Comparison of ENCODE assay signal across 8 cellular contexts in the genomic region with DNA sequence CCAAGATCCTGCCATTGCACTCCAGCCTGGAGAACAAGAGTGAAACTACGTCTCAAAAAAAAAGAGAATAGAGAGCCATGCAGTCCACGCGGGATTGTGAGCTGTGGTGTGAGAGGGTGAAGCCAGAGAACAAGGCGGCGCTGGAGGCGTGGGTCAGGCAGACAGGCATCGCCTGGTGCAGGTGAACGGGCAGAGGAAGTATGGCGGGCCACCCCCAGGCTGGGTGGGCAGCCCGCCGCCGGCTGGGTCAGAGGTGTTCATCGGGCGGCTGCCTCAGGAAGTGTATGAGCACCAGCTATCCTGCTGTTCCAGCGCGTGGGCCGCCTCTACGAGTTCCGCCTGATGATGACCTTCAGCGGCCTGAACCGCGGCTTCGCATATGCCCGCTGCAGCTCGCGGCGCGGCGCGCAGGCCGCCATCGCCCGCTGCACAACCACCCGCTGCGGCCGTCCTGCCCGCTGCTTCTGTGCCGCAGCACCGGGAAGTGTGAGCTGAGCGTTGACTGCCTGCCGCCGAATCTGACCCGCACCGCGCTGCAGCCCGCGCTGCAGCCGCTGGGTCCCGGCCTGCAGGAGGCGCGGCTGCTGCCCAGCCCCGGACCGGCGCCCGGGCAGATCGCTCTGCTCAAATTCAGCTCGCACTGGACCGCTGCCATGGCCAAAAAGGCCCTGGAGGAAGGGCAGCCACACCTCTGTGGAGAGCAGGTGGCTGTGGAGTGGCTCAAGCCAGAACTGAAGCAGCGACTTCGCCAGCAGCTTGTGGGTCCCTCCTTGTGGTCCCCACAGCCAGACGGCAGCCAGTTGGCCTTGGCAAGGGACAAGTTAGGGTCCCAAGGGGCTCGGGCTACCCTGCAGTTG.
A peak's percentile ranks its signal among the peaks of the same experiment; 100 is the strongest.
DNase-seq lines count a peak whose midpoint lies in the region; ATAC-seq and TF ChIP-seq lines count a peak whose summit lies in the region.
"Not testable (repeated sequence)": the region's sequence is repeated elsewhere in the genome, so short reads cannot be mapped to it uniquely, and the experiment has no call there.

No MANE protein-coding gene starts in this region.

- peak overlapping the region; percentile 81 for H3K27ac Mint-ChIP-seq in HFFc6
- peak overlapping the region; percentile 81 for H3K27ac Mint-ChIP-seq in endothelial cell (ENCODE audit: unreplicated experiment)
- H3K27ac Mint-ChIP-seq in immature natural killer cell = peak overlapping the region; percentile 76 to 95 (median 93)
- H3K27ac Mint-ChIP-seq in osteocyte (ENCODE audit: unreplicated experiment) = peak overlapping the region; percentile 72

- 5% methylated on average over 48 of the region's 62 CpGs for WGBS in thymus

- H2AFZ ChIP-seq in DND-41 (ENCODE audit: low read depth, low read length) = not testable (repeated sequence)

- not testable (repeated sequence) for DNase-seq in DND-41; endothelial cell (ENCODE audit: low spot score); osteocyte (ENCODE audit: extremely low spot score, unreplicated experiment)
- DNase-seq in HFFc6 = peak; percentile 39
- DNase-seq in activated gamma-delta T cell treated with anti-CD3 and anti-CD28 coated beads, Interleukin-2, amount 50 U/mL, for 16 hours (ENCODE audit: low read depth) = peak; percentile 12
- peak; percentile 35 to 52 (median 37) for DNase-seq in immature natural killer cell

- H3K9me3 ChIP-seq in DND-41 (ENCODE audit: insufficient read depth, low read length, severe bottlenecking); thymus (ENCODE audit: control insufficient read depth): not testable (repeated sequence)

- H3K9me3 Mint-ChIP-seq in HFFc6; endothelial cell (ENCODE audit: unreplicated experiment); immature natural killer cell; osteocyte (ENCODE audit: unreplicated experiment): not testable (repeated sequence)

- TF ChIP-seq POLR2A in Raji (IDR thresholded peaks at IDR 0.05; ENCODE audit: insufficient read depth, low read depth, low read length) = peak; percentile 49

- peaks cover 18% of the 10 kb centered on the region for H3K4me1 Mint-ChIP-seq in HFFc6 (ENCODE audit: low read depth)
- H3K4me1 Mint-ChIP-seq in endothelial cell (ENCODE audit: unreplicated experiment) = peaks cover 14% of the 10 kb centered on the region
- H3K4me1 Mint-ChIP-seq in immature natural killer cell = peaks cover 28 to 37% of the 10 kb centered on the region in 2 donors
- peaks cover 25% of the 10 kb centered on the region for H3K4me1 Mint-ChIP-seq in osteocyte (ENCODE audit: unreplicated experiment)

- not testable (repeated sequence) for H3K27me3 Mint-ChIP-seq in HFFc6 (ENCODE audit: insufficient read depth); endothelial cell (ENCODE audit: unreplicated experiment); immature natural killer cell (ENCODE audit: low read depth in 3 of 3); osteocyte (ENCODE audit: unreplicated experiment)

- peak overlapping the region; percentile 91 for H3K4me3 Mint-ChIP-seq in HFFc6
- peak overlapping the region; percentile 92 for H3K4me3 Mint-ChIP-seq in endothelial cell (ENCODE audit: unreplicated experiment)
- H3K4me3 Mint-ChIP-seq in immature natural killer cell = peak overlapping the region; percentile 87 to 98 (median 94)
- peak overlapping the region; percentile 96 for H3K4me3 Mint-ChIP-seq in osteocyte (ENCODE audit: unreplicated experiment)

- ATAC-seq in DND-41 (ENCODE audit: insufficient read depth, low read depth) = not testable (repeated sequence)

- H3K4me2 ChIP-seq in DND-41 (ENCODE audit: insufficient read depth, low read length) = peak overlapping the region; percentile 74

- not testable (repeated sequence) for H4K20me1 ChIP-seq in DND-41 (ENCODE audit: insufficient read depth, low read length)

- peaks cover 33% of the 10 kb centered on the region for H3K4me1 ChIP-seq in DND-41 (ENCODE audit: insufficient read depth, low read length)
- not testable (repeated sequence) for H3K4me1 ChIP-seq in thymus (ENCODE audit: control insufficient read depth, insufficient read depth, low read length)

- H3K27ac ChIP-seq in DND-41 (ENCODE audit: low read length); thymus (ENCODE audit: low read depth): not testable (repeated sequence)

- H3K27me3 ChIP-seq in DND-41 (ENCODE audit: insufficient read depth, low read length, poor library complexity); thymus (ENCODE audit: control insufficient read depth, insufficient read depth): not testable (repeated sequence)

- H3K36me3 Mint-ChIP-seq in HFFc6 (ENCODE audit: low read depth) = not testable (repeated sequence)
- H3K36me3 Mint-ChIP-seq in endothelial cell (ENCODE audit: low read depth, unreplicated experiment) = peaks cover 33% of the 10 kb centered on the region
- H3K36me3 Mint-ChIP-seq in immature natural killer cell = peaks cover 0 to 10% (median under 1%) of the 10 kb centered on the region in 3 donors
- peaks cover 13% of the 10 kb centered on the region for H3K36me3 Mint-ChIP-seq in osteocyte (ENCODE audit: unreplicated experiment)

- H3K36me3 ChIP-seq in DND-41 (ENCODE audit: insufficient read depth, low read length) = peaks cover 18% of the 10 kb centered on the region
- not testable (repeated sequence) for H3K36me3 ChIP-seq in thymus (ENCODE audit: control insufficient read depth, insufficient read depth)

- H3K9ac ChIP-seq in DND-41 (ENCODE audit: low read depth, low read length) = peak overlapping the region; percentile 87; the same call in 1 of the 2 replicates

- H3K79me2 ChIP-seq in DND-41 (ENCODE audit: insufficient read depth, low read length) = peaks cover 37% of the 10 kb centered on the region

- H3K4me3 ChIP-seq in DND-41 (ENCODE audit: low read depth in 1 of 2, low read length in 2 of 2) = not testable (repeated sequence)
- H3K4me3 ChIP-seq in thymus (ENCODE audit: low read length) = peak overlapping the region; percentile 89

- TF ChIP-seq CTCF in DND-41 (IDR thresholded peaks at IDR 0.05; ENCODE audit: borderline replicate concordance, extremely low read depth, low read length, poor library complexity, severe bottlenecking); endothelial cell (IDR thresholded peaks at IDR 0.05; ENCODE audit: unreplicated experiment): not testable (repeated sequence)
- TF ChIP-seq CTCF in HFFc6 (IDR thresholded peaks at IDR 0.05) = peak; percentile 55
- TF ChIP-seq CTCF in osteocyte (IDR thresholded peaks at IDR 0.05) = peak; percentile 43
